1 cellular context compared by ENCODE assay signal in genomic region chr6:163570579-163571231, GRCh38.
A peak's percentile ranks its signal among the peaks of the same experiment; 100 is the strongest.
TF ChIP-seq lines count a peak whose summit lies in the region.

No MANE protein-coding gene starts in this region.

TF ChIP-seq in K562, 482 proteins besides CTCF, POLR2A, EP300 and RAD21 (continued from another document and continues in another):
- TF ChIP-seq ZNF318 (IDR thresholded peaks at IDR 0.05; ENCODE audit: borderline replicate concordance in 1 of 2, low read depth in 1 of 2) (no peak), ZBTB40 (IDR thresholded peaks at IDR 0.05) (no peak), ZBTB40 (CRISPR knock-in tag; IDR thresholded peaks at IDR 0.05) (no peak), MEIS2 (IDR thresholded peaks at IDR 0.05; ENCODE audit: partially characterized antibody) (peak; percentile 12), CUX1 (CRISPR knock-in tag; IDR thresholded peaks at IDR 0.05) (no peak), SRF (CRISPR knock-in tag; IDR thresholded peaks at IDR 0.05) (no peak), TBL1XR1 (IDR thresholded peaks at IDR 0.05; ENCODE audit: low read length in 2 of 2) (peak in 1 of 2 experiments; percentile 32; a peak in 1 of 4 replicates), CTBP1 (IDR thresholded peaks at IDR 0.05; ENCODE audit: borderline replicate concordance) (0 out of 2 replicates have a peak, but pooled peaks have one; percentile 30), ARHGAP35 (IDR thresholded peaks at IDR 0.05; ENCODE audit: partially characterized antibody) (peak; percentile 1), ZNF124 (CRISPR knock-in tag; IDR thresholded peaks at IDR 0.05) (no peak), HDAC6 (IDR thresholded peaks at IDR 0.05; ENCODE audit: low read depth, low read length) (no peak), CBFA2T2 (conservative IDR thresholded peaks at IDR 0.05) (no peak; the same call in 1 of the 2 replicates), PKNOX1 (IDR thresholded peaks at IDR 0.05) (peak; percentile 47), GTF2B (IDR thresholded peaks at IDR 0.05; ENCODE audit: extremely low read depth, insufficient read length) (no peak), EGR1 (conservative IDR thresholded peaks at IDR 0.05) (no peak), NFYB (IDR thresholded peaks at IDR 0.05; ENCODE audit: extremely low read depth, insufficient read length) (no peak), AFF1 (IDR thresholded peaks at IDR 0.05; ENCODE audit: low read depth in 1 of 2, partially characterized antibody in 2 of 2) (peak in 1 of 2 experiments; percentile 59), MLX (CRISPR knock-in tag; conservative IDR thresholded peaks at IDR 0.05) (no peak)
